ENCODE assay signal across 18 cellular contexts in the genomic region with DNA sequence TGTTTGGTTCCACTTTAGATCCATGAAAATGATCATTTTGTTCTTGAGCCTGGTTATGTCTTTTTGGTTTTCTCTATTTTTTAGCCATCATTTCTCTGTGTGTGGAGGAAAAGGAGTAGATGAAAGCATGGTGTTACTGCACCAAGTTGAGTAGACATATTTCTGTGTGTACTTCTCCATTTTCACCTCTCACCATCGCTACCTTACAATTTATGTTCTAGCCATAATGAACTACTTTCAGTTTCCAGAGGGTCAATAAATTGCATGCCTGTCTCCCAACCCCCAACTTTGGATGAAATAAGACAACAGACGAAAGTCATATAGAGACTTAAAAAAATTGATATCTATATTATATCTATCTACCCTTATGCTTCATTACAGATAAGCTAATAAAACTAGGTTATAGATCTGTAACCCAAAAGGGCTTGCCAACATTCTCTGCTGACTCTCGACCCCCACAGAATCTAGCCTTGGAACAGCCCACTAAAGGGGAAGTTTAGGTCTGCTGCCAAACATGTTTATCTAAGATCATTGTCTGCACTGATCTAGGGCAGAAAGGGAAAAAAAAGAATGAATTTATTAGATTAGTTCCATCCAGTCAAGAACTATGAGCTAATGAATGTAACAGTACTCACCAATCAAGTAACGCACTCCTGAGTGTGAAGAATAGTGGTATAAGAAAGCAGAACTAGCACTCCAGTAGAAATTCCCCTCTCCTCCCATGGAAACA. TPM values are rescaled to one million over a fixed set of nuclear protein-coding genes. Genes with fewer than 3 reads are reported as not detected.
DNase-seq lines count a peak whose midpoint lies in the region; ATAC-seq and TF ChIP-seq lines count a peak whose summit lies in the region.
"Had no signal": no experiment of that assay in that cellular context is flagged by ENCODE, and none has a peak within 500 bp of the region (broad histone marks: within the 10 kb centered on the region; RNA-seq: fewer than 3 reads in every experiment).

No MANE protein-coding gene starts in this region.

- no peak overlapping the region for H3K4ac ChIP-seq in neuronal stem cell (ENCODE audit: low read length)

- H3K9me3 Mint-ChIP-seq in activated CD4-positive, alpha-beta T cell treated with anti-CD3 and anti-CD28 coated beads for 36 hours (ENCODE audit: low read depth): peaks cover 4% of the 10 kb centered on the region
- H3K9me3 Mint-ChIP-seq in GM23338: peaks cover 16% of the 10 kb centered on the region
- peaks cover 0 to 3% (median 0%) of the 10 kb centered on the region in 3 donors for H3K9me3 Mint-ChIP-seq in T-cell
- peaks cover 4% of the 10 kb centered on the region for H3K9me3 Mint-ChIP-seq in memory B cell
- H3K9me3 Mint-ChIP-seq: central memory CD8-positive, alpha-beta T cell had no signal

- H3K27ac ChIP-seq in GM23338 (ENCODE audit: low read depth) (no peak overlapping the region), neuronal stem cell (replicated peaks; ENCODE audit: low read length) (no peak overlapping the region)
- H3K27ac ChIP-seq: hepatocyte, pancreas, transverse colon, VCaP had no signal

- no peak overlapping the region for H4K91ac ChIP-seq in neuronal stem cell (ENCODE audit: low read depth, low read length, poor library complexity)

- no peak overlapping the region for H4K8ac ChIP-seq in neuronal stem cell (ENCODE audit: low read depth, low read length)

- no peak for DNase-seq in activated CD4-positive, alpha-beta T cell treated with anti-CD3 and anti-CD28 coated beads for 36 hours
- DNase-seq in activated CD4-positive, alpha-beta T cell treated with anti-CD3 and anti-CD28 coated beads, Interleukin-2, amount 50 U/mL, for 4 hours: no peak
- no peak for DNase-seq in GM23338 (ENCODE audit: low spot score)
- no peak for DNase-seq in T-cell
- no peak for DNase-seq in memory B cell (ENCODE audit: low spot score in 2 of 2)
- no peak for DNase-seq in retina
- no peak for DNase-seq in neuronal stem cell (ENCODE audit: low spot score)
- DNase-seq: effector memory CD4-positive, alpha-beta T cell; H7; mucosa of descending colon; pancreas; SIG-M5; stimulated activated CD4-positive, alpha-beta T cell treated with anti-CD3 and anti-CD28 coated beads, Interleukin-4, amount 100 ng/mL, for 4 hours; transverse colon had no signal

- H3K79me2 ChIP-seq in GM23338 (replicated peaks; ENCODE audit: insufficient read depth): no peaks in the 10 kb centered on the region

- H3K27me3 ChIP-seq in GM23338 (ENCODE audit: insufficient read depth) (no peaks in the 10 kb centered on the region), neuronal stem cell (ENCODE audit: control insufficient read depth in 3 of 3, insufficient read depth in 3 of 3, low read depth in 1 of 3, low read length in 3 of 3) (no peaks in the 10 kb centered on the region)
- H3K27me3 ChIP-seq: hepatocyte, pancreas, transverse colon had no signal

- H3K23ac ChIP-seq in neuronal stem cell (ENCODE audit: low read depth, low read length, poor library complexity): no peak overlapping the region

- H3K14ac ChIP-seq in neuronal stem cell (ENCODE audit: low read length): no peak overlapping the region

- POLR2A ChIA-PET in activated CD4-positive, alpha-beta T cell treated with anti-CD3 and anti-CD28 coated beads for 36 hours (lab: Charles Lee): no interaction called here
- POLR2A ChIA-PET in T-cell (lab: Charles Lee): no interaction called here

- H4K20me1 ChIP-seq in GM23338 (replicated peaks; ENCODE audit: insufficient read depth): no peaks in the 10 kb centered on the region

- H3K4me3 ChIP-seq in GM23338 (no peak overlapping the region), neuronal stem cell (ENCODE audit: low read length in 2 of 2) (no peak overlapping the region)
- H3K4me3 ChIP-seq: hepatocyte, mucosa of descending colon, pancreas, transverse colon had no signal

- no peak for TF ChIP-seq CTCF in GM23338 (conservative IDR thresholded peaks at IDR 0.05; ENCODE audit: low read depth in 2 of 2)

- H3K9ac ChIP-seq in neuronal stem cell (ENCODE audit: low read depth, low read length, poor library complexity): no peak overlapping the region

- H3K9me2 ChIP-seq in GM23338 (ENCODE audit: insufficient read depth): peaks cover 18% of the 10 kb centered on the region

- H3K4me1 Mint-ChIP-seq in activated CD4-positive, alpha-beta T cell treated with anti-CD3 and anti-CD28 coated beads for 36 hours: peaks cover 47% of the 10 kb centered on the region
- peaks cover 14% of the 10 kb centered on the region for H3K4me1 Mint-ChIP-seq in GM23338
- peaks cover 54 to 67% (median 66%) of the 10 kb centered on the region in 3 donors for H3K4me1 Mint-ChIP-seq in T-cell
- peaks cover 27% of the 10 kb centered on the region for H3K4me1 Mint-ChIP-seq in memory B cell

- H3K9me3 ChIP-seq in neuronal stem cell (replicated peaks in 1 of 2; ENCODE audit: control insufficient read depth in 2 of 2, insufficient read depth in 1 of 2, low read depth in 1 of 2, low read length in 2 of 2): no peaks in the 10 kb centered on the region
- H3K9me3 ChIP-seq: pancreas, transverse colon had no signal

- H3K27me3 Mint-ChIP-seq in activated CD4-positive, alpha-beta T cell treated with anti-CD3 and anti-CD28 coated beads for 36 hours: no peaks in the 10 kb centered on the region
- H3K27me3 Mint-ChIP-seq in GM23338 (ENCODE audit: insufficient read depth, low read depth, poor library complexity): peaks cover 3% of the 10 kb centered on the region
- no peaks in the 10 kb centered on the region for H3K27me3 Mint-ChIP-seq in T-cell
- H3K27me3 Mint-ChIP-seq in memory B cell: peaks cover 14% of the 10 kb centered on the region

- H2AFZ ChIP-seq in GM23338: 0 out of 2 replicates have a peak overlapping the region, but pooled peaks have one; percentile 32
- H2AFZ ChIP-seq in neuronal stem cell (ENCODE audit: low read length): no peak overlapping the region
- H2AFZ ChIP-seq: hepatocyte had no signal

- no peak overlapping the region for H2BK15ac ChIP-seq in neuronal stem cell (ENCODE audit: low read length)

- no peak overlapping the region for H2AK5ac ChIP-seq in neuronal stem cell (ENCODE audit: low read depth, low read length)

- H3F3A ChIP-seq in GM23338 (replicated peaks; ENCODE audit: low read depth): no peaks in the 10 kb centered on the region

- no peak overlapping the region for H3K18ac ChIP-seq in neuronal stem cell (ENCODE audit: low read length)

- H3K4me2 ChIP-seq in GM23338 (no peak overlapping the region), neuronal stem cell (ENCODE audit: insufficient read depth, low read length, poor library complexity, severe bottlenecking) (no peak overlapping the region)
- H3K4me2 ChIP-seq: hepatocyte had no signal

- H2BK120ac ChIP-seq in neuronal stem cell (ENCODE audit: low read depth, low read length): no peak overlapping the region

- no peaks in the 10 kb centered on the region for H3K36me3 Mint-ChIP-seq in activated CD4-positive, alpha-beta T cell treated with anti-CD3 and anti-CD28 coated beads for 36 hours (ENCODE audit: low read depth)
- H3K36me3 Mint-ChIP-seq in GM23338 (ENCODE audit: low read depth) (peaks cover 8% of the 10 kb centered on the region; the same call in 2 of the 3 replicates), T-cell (peaks cover 3% of the 10 kb centered on the region), memory B cell (peaks cover 2% of the 10 kb centered on the region)

- intact Hi-C loops in activated CD4-positive, alpha-beta T cell treated with anti-CD3 and anti-CD28 coated beads for 36 hours (cut with DNase I, micrococcal nuclease): loop anchor here (5.0 to 10.0 kb wide), 5 partner anchors 255 to 945 kb away; partner anchors contain the start of genes GDAP2 (in 1 of the 2), TTF2 (in 1 of the 2) and WDR3 (in 1 of the 2)

- WGBS in neuronal stem cell (ENCODE audit: extremely low coverage in 2 of 2, insufficient read length in 2 of 2, insufficient replicate concordance in 1 of 2), 2 donors: no CpG with 5 or more reads among the region's 4 CpGs

- CTCF ChIA-PET in activated CD4-positive, alpha-beta T cell treated with anti-CD3 and anti-CD28 coated beads for 36 hours (lab: Charles Lee): interaction anchor here (0.8 to 2.0 kb wide), 5 partner anchors 9 to 175 kb away, joined by 3 to 5 read pairs (median 4); no protein-coding TSS in a partner anchor
- CTCF ChIA-PET in T-cell (lab: Charles Lee): interaction anchor here in 1 of 2 donors (1.1 kb wide), 1 partner anchor 50 kb away, joined by 5 read pairs; no protein-coding TSS in a partner anchor

- peak overlapping the region; percentile 8 for H3K27ac Mint-ChIP-seq in activated CD4-positive, alpha-beta T cell treated with anti-CD3 and anti-CD28 coated beads for 36 hours
- no peak overlapping the region for H3K27ac Mint-ChIP-seq in GM23338
- peak overlapping the region; percentile 60 to 82 for H3K27ac Mint-ChIP-seq in T-cell
- H3K27ac Mint-ChIP-seq in memory B cell: no peak overlapping the region

- no peak overlapping the region for H3K4me3 Mint-ChIP-seq in activated CD4-positive, alpha-beta T cell treated with anti-CD3 and anti-CD28 coated beads for 36 hours
- no peak overlapping the region for H3K4me3 Mint-ChIP-seq in GM23338
- H3K4me3 Mint-ChIP-seq in T-cell: peak overlapping the region; percentile 21 to 69 (median 25)
- peak overlapping the region; percentile 57 for H3K4me3 Mint-ChIP-seq in memory B cell

- H3K79me1 ChIP-seq in neuronal stem cell (ENCODE audit: low read depth, low read length): no peaks in the 10 kb centered on the region

- H2BK12ac ChIP-seq in neuronal stem cell (ENCODE audit: low read length): no peak overlapping the region

- no peak overlapping the region for H2BK5ac ChIP-seq in neuronal stem cell (ENCODE audit: low read length)

- H3K4me1 ChIP-seq in GM23338 (ENCODE audit: insufficient read depth) (peaks cover 15% of the 10 kb centered on the region), neuronal stem cell (ENCODE audit: control insufficient read depth in 2 of 2, insufficient read depth in 1 of 2, low read depth in 1 of 2, low read length in 2 of 2) (peaks cover 0 to 4% of the 10 kb centered on the region in 2 donors)

- no peak for ATAC-seq in activated CD4-positive, alpha-beta T cell treated with anti-CD3 and anti-CD28 coated beads for 36 hours
- no peak for ATAC-seq in GM23338
- no peak for ATAC-seq in T-cell (replicated peaks in 1 of 4)
- ATAC-seq in memory B cell (ENCODE audit: low read depth): peak; percentile 54
- no peak for ATAC-seq in GM18498 (IDR thresholded peaks at IDR 0.05; ENCODE audit: unreplicated experiment)
- ATAC-seq: mucosa of descending colon, pancreas had no signal

- H3K36me3 ChIP-seq in GM23338 (ENCODE audit: insufficient read depth): no peaks in the 10 kb centered on the region
- H3K36me3 ChIP-seq in neuronal stem cell (replicated peaks in 1 of 2; ENCODE audit: control insufficient read depth in 2 of 2, insufficient read depth in 2 of 2, low read length in 2 of 2): no peaks in the 10 kb centered on the region
- H3K36me3 ChIP-seq: pancreas, transverse colon had no signal

RNA-seq across cellular contexts. Expression of gene MAN1A2, which starts 7.5 kb away (rescaled TPM):
- total RNA-seq in activated CD4-positive, alpha-beta T cell treated with anti-CD3 and anti-CD28 coated beads for 36 hours: 10 to 100 TPM; 18.5 to 20.4 TPM
- total RNA-seq in GM23338 (2014; rRNA removed; shearing (Covaris generic)): 16.9 and 18.6 TPM in 2 replicates
- polyA plus RNA-seq in GM23338 (2016; fragmentation: Nextera tagmentation; extraction: Ambion mirVana): 19.4 and 22.2 TPM in 2 replicates
- 10 to 100 TPM; 43.3 to 64.4 (median 51.4) TPM for total RNA-seq in T-cell
- polyA plus RNA-seq in neuronal stem cell (2013, experiment 1 of 2): 16.8 TPM
- polyA plus RNA-seq in neuronal stem cell (2013, experiment 2 of 2): 17.6 TPM

Comparison
In these comparisons a context has a peak if more than half of its experiments do, and no peak if none do; other contexts are left out.
1. H3K27ac Mint-ChIP-seq: peak in activated CD4-positive, alpha-beta T cell treated with anti-CD3 and anti-CD28 coated beads for 36 hours (single experiment) and T-cell (2 of 2); none in GM23338 (single experiment) and memory B cell (single experiment).
2. H3K4me3 Mint-ChIP-seq: peak in T-cell (3 of 3) and memory B cell (single experiment); none in activated CD4-positive, alpha-beta T cell treated with anti-CD3 and anti-CD28 coated beads for 36 hours (single experiment) and GM23338 (single experiment).